Comparison of ENCODE assay signal across 21 cellular contexts in the genomic region with DNA sequence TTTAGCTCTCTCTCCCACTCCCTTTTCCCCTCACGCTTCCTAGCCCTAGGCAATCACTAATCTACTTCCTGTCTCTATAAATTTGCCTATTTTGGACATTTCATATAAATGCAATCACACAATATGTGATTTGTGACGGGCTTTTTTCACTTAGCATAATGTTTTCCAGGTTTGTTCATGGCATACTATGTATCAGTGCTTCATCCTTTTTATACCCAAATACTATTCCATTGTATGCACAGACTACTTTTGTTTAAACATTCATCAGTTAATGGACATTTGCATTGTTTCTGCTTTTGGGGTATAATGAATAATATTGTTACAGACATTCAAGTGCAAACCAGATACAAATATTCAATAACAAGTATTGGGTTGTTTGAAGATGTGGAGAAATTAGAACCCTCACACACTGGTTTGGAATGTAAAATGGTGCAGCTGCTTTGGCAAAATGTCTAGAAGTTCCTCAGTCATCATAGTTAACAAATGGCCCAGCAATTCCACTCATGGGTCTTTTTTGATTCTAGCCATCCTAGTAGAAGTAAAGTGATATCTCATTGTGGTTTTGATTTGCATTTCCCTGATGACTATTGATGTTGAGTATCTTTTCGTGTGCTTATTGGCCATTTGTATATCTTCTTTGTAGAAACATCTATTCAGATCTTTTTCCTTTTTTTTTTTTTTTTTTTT.
DNase-seq lines count a peak whose midpoint lies in the region; ATAC-seq, FAIRE-seq and TF ChIP-seq lines count a peak whose summit lies in the region.
"Had no signal": no experiment of that assay in that cellular context is flagged by ENCODE, and none has a peak within 500 bp of the region (broad histone marks: within the 10 kb centered on the region; RNA-seq: fewer than 3 reads in every experiment).

No MANE protein-coding gene starts in this region.

- no peak for ATAC-seq in HG03442 (IDR thresholded peaks at IDR 0.05; ENCODE audit: unreplicated experiment)
- ATAC-seq in HG02840 (IDR thresholded peaks at IDR 0.05; ENCODE audit: low FRiP score, unreplicated experiment) = no peak
- ATAC-seq: A549, HCT116, HepG2 had no signal

- no peaks in the 10 kb centered on the region for H4K20me1 ChIP-seq in OCI-LY7 (ENCODE audit: insufficient read depth, low read length)

- H3K4me3 ChIP-seq in OCI-LY7 (ENCODE audit: low read depth, low read length, poor library complexity, severe bottlenecking) = no peak overlapping the region
- H3K4me3 ChIP-seq: A549 had no signal

- H3K79me2 ChIP-seq in OCI-LY7 (ENCODE audit: insufficient read depth, low read depth, low read length) = no peaks in the 10 kb centered on the region

- H3K27ac ChIP-seq in OCI-LY7 (ENCODE audit: low read depth, low read length, poor library complexity, severe bottlenecking) = no peak overlapping the region
- H3K27ac ChIP-seq: A549, C4-2B had no signal

- H3K9me3 ChIP-seq in OCI-LY7 (ENCODE audit: low read length) = no peaks in the 10 kb centered on the region
- H3K9me3 ChIP-seq: A549, Caco-2 had no signal

- no peaks in the 10 kb centered on the region for H3K4me1 ChIP-seq in OCI-LY7 (ENCODE audit: insufficient read depth, low read length, poor library complexity, severe bottlenecking)
- H3K4me1 ChIP-seq: A549 had no signal

- CTCF ChIA-PET in OCI-LY7 (lab: Charles Lee; ENCODE audit: unreplicated experiment) = no interaction called here

- TF ChIP-seq CTCF in OCI-LY7 (conservative IDR thresholded peaks at IDR 0.05; ENCODE audit: low read length) = no peak

- DNase-seq in LHCN-M2 (ENCODE audit: low read depth) = peak; percentile 42
- no peak for DNase-seq in OCI-LY7 (ENCODE audit: low spot score)
- DNase-seq in myocyte (ENCODE audit: low read depth) = peak; percentile 82
- no peak for DNase-seq in urothelium cell line (ENCODE audit: low spot score)
- no peak for DNase-seq in GM19239 (ENCODE audit: insufficient read length, low spot score)
- DNase-seq in NCI-H2171 (lab: John Stamatoyannopoulos, UW) = no peak
- DNase-seq: AML-193; Caco-2; CD4-positive, alpha-beta T cell; GOT3; H7; KG1 had no signal

- intact Hi-C loops in OCI-LY7 (cut with micrococcal nuclease; ENCODE audit: unreplicated experiment) = no loop called here

- 0 out of 2 replicates have a peak overlapping the region, but pooled peaks have one; percentile 30 for H2AFZ ChIP-seq in OCI-LY7 (ENCODE audit: low read length)

- POLR2A ChIA-PET in OCI-LY7 (lab: Charles Lee) = interaction anchor here (0.7 kb wide), 1 partner anchor 105 kb away, joined by 3 read pairs; no protein-coding TSS in a partner anchor

- no peaks in the 10 kb centered on the region for H3K9me2 ChIP-seq in OCI-LY7 (ENCODE audit: insufficient read depth, low read length)

- no TSS peak for BruUV-seq in OCI-LY7 (replicated peaks; lab: Mats Ljungman, UMichigan)

- H3K4me2 ChIP-seq in OCI-LY7 (ENCODE audit: low read length) = no peak overlapping the region
- H3K4me2 ChIP-seq: A549 had no signal

- FAIRE-seq in urothelium cell line (lab: Jason Lieb, UNC) (peak; percentile 72), GM19239 (lab: Jason Lieb, UNC) (no peak)
- FAIRE-seq: A549, D721Med, G401.6, GM12892, HepG2 had no signal

- H3K36me3 ChIP-seq in OCI-LY7 (ENCODE audit: insufficient read depth, low read length) = no peaks in the 10 kb centered on the region

Comparison
In these comparisons a context has a peak if more than half of its experiments do, and no peak if none do; other contexts are left out.
1. DNase-seq: peak in LHCN-M2 (single experiment) and myocyte (single experiment); none in OCI-LY7 (single experiment), urothelium cell line (single experiment), GM19239 (single experiment) and NCI-H2171 (single experiment).